Comparison of ENCODE assay signal across 14 cellular contexts in genomic region chr18:36465276-36465675, GRCh38.
A peak's percentile ranks its signal among the peaks of the same experiment; 100 is the strongest.
DNase-seq lines count a peak whose midpoint lies in the region; ATAC-seq and TF ChIP-seq lines count a peak whose summit lies in the region.
"Had no signal": no experiment of that assay in that cellular context is flagged by ENCODE, and none has a peak within 500 bp of the region (broad histone marks: within the 10 kb centered on the region; RNA-seq: fewer than 3 reads in every experiment).

No MANE protein-coding gene starts in this region.

- no peaks in the 10 kb centered on the region for H3K36me3 ChIP-seq in heart left ventricle
- H3K36me3 ChIP-seq in Panc1 (ENCODE audit: control insufficient read depth, insufficient read depth, low read length) = no peaks in the 10 kb centered on the region
- H3K36me3 ChIP-seq in mesendoderm (ENCODE audit: control insufficient read depth, insufficient read depth, low read length) = no peaks in the 10 kb centered on the region
- H3K36me3 ChIP-seq in transverse colon = no peaks in the 10 kb centered on the region
- H3K36me3 ChIP-seq: BLaER1 treated with 17β-estradiol and CSF1 and Interleukin-3, amounts not matched to agents 10 nM and 100 nM had no signal

- H3K27ac ChIP-seq in heart left ventricle (peak overlapping the region in 10 of 12 donors; percentile 61 to 97 (median 84)), 22Rv1 (peak overlapping the region; percentile 68), Panc1 (ENCODE audit: low read length) (peak overlapping the region; percentile 29; the same call in 1 of the 2 replicates), mesendoderm (ENCODE audit: low read depth, low read length) (no peak overlapping the region), transverse colon (no peak overlapping the region)
- H3K27ac ChIP-seq: BLaER1 treated with 17β-estradiol and CSF1 and Interleukin-3, amounts not matched to agents 10 nM and 100 nM had no signal

- no peak for TF ChIP-seq CTCF in heart left ventricle (IDR thresholded peaks at IDR 0.05)
- no peak for TF ChIP-seq CTCF in 22Rv1 (IDR thresholded peaks at IDR 0.05)
- no peak for TF ChIP-seq CTCF in Panc1 (IDR thresholded peaks at IDR 0.05)
- no peak for TF ChIP-seq CTCF in transverse colon (IDR thresholded peaks at IDR 0.05)

- no peaks in the 10 kb centered on the region for H3K79me2 ChIP-seq in mesendoderm (ENCODE audit: control insufficient read depth, insufficient read depth, low read length)

- BruUV-seq in Panc1 (replicated peaks; lab: Mats Ljungman, UMichigan) = no TSS peak

- DNase-seq in heart left ventricle (no peak), Right ventricle myocardium superior (no peak), Panc1 (ENCODE audit: low read depth, low spot score) (no peak), mesendoderm (no peak), COLO668 (lab: John Stamatoyannopoulos, UW; ENCODE audit: unreplicated experiment) (no peak), transverse colon (no peak)
- DNase-seq: Caco-2; CD4-positive, CD25-positive, alpha-beta regulatory T cell; CD8-positive, alpha-beta memory T cell; H7 had no signal

- no peak overlapping the region for H4K8ac ChIP-seq in mesendoderm (ENCODE audit: low read depth, low read length)

- H3K79me1 ChIP-seq in mesendoderm (ENCODE audit: low read length) = no peaks in the 10 kb centered on the region

- H2BK120ac ChIP-seq in mesendoderm (ENCODE audit: low read depth, low read length) = no peak overlapping the region

- in situ Hi-C loops in Panc1 (cut with HindIII; ENCODE audit: low pct_unique_long_range_greater_than_20kb, low sequenced_read_pairs) = no loop called here
- in situ Hi-C loops in transverse colon (cut with MboI; ENCODE audit: low pct_ligation_motif_present in 1 of 4, low pct_unique_long_range_greater_than_20kb in 1 of 4, low sequenced_read_pairs in 3 of 4) = no loop called here

- H3K18ac ChIP-seq in mesendoderm (ENCODE audit: low read length) = no peak overlapping the region

- CTCF ChIA-PET in Panc1 (lab: Charles Lee) = no interaction called here

- no peak overlapping the region for H3K4me2 ChIP-seq in mesendoderm (ENCODE audit: low read length)
- H3K4me2 ChIP-seq: BLaER1 treated with 17β-estradiol and CSF1 and Interleukin-3, amounts not matched to agents 10 nM and 100 nM had no signal

- intact Hi-C loops in heart left ventricle (cut with DNase I) (loop anchor here in 7 of 10 donors (5.0 to 10.0 kb wide), 13 partner anchors 60 to 290 kb away; partner anchors contain the start of genes FHOD3 (in 4 of the 7) and MOCOS (in 1 of the 7)), Right ventricle myocardium superior (cut with DNase I) (loop anchor here (10.0 kb wide), 1 partner anchor 140 kb away; no protein-coding TSS in a partner anchor), Panc1 (cut with micrococcal nuclease; ENCODE audit: unreplicated experiment) (no loop called here), transverse colon (cut with DNase I; ENCODE audit: low total_unique reads) (no loop called here)

- H2BK15ac ChIP-seq in mesendoderm (replicated peaks; ENCODE audit: low read depth) = no peak overlapping the region

- POLR2A ChIA-PET in Panc1 (lab: Charles Lee) = no interaction called here

- no peak overlapping the region for H4K5ac ChIP-seq in mesendoderm (ENCODE audit: low read length)

- H3K9me3 ChIP-seq in heart left ventricle (no peaks in the 10 kb centered on the region), Panc1 (ENCODE audit: control insufficient read depth, insufficient read depth, low read depth, low read length) (no peaks in the 10 kb centered on the region), transverse colon (no peaks in the 10 kb centered on the region)
- H3K9me3 ChIP-seq: BLaER1 treated with 17β-estradiol and CSF1 and Interleukin-3, amounts not matched to agents 10 nM and 100 nM; Caco-2 had no signal

- no peak overlapping the region for H3K4ac ChIP-seq in mesendoderm (ENCODE audit: low read depth, low read length)

- H2AK5ac ChIP-seq in mesendoderm (ENCODE audit: low read length) = peak overlapping the region; percentile 84

- peak overlapping the region; percentile 16 for H3K23ac ChIP-seq in mesendoderm (ENCODE audit: low read length)

- 77 to 89% (median 87%) methylated on average over 5 to 6 of the region's 6 CpGs for WGBS in heart left ventricle, 4 donors
- WGBS in mesendoderm (ENCODE audit: extremely low coverage, insufficient coverage, low lambda C conversion rate) = no CpG with 5 or more reads among the region's 6 CpGs
- 85 to 89% methylated on average over 4 to 6 of the region's 6 CpGs for WGBS in transverse colon (ENCODE audit: low coverage in 1 of 2), 2 donors

- H3K4me1 ChIP-seq in heart left ventricle (peaks cover 0 to 62% (median 32%) of the 10 kb centered on the region in 12 donors), Panc1 (ENCODE audit: control insufficient read depth, insufficient read depth, low read length) (peaks cover 18% of the 10 kb centered on the region), mesendoderm (ENCODE audit: control insufficient read depth, low read depth, low read length) (peaks cover 21% of the 10 kb centered on the region), transverse colon (no peaks in the 10 kb centered on the region)

- H3K27me3 ChIP-seq in heart left ventricle (no peaks in the 10 kb centered on the region), Panc1 (ENCODE audit: control insufficient read depth, insufficient read depth, low read length) (no peaks in the 10 kb centered on the region), mesendoderm (ENCODE audit: insufficient read depth, low read length, poor library complexity) (no peaks in the 10 kb centered on the region), transverse colon (no peaks in the 10 kb centered on the region)
- H3K27me3 ChIP-seq: BLaER1 treated with 17β-estradiol and CSF1 and Interleukin-3, amounts not matched to agents 10 nM and 100 nM had no signal

- ATAC-seq in heart left ventricle (no peak), Right ventricle myocardium superior (ENCODE audit: poor library complexity) (no peak), Panc1 (no peak)
- ATAC-seq: GM23338, HepG2 had no signal

- TF ChIP-seq POLR2A in heart left ventricle (IDR thresholded peaks at IDR 0.05) (no peak), transverse colon (IDR thresholded peaks at IDR 0.05) (no peak)

- H3K4me3 ChIP-seq in heart left ventricle (no peak overlapping the region), Panc1 (ENCODE audit: low read depth in 2 of 2, low read length in 2 of 2) (no peak overlapping the region), mesendoderm (ENCODE audit: low read length) (no peak overlapping the region), transverse colon (no peak overlapping the region)
- H3K4me3 ChIP-seq: BLaER1 treated with 17β-estradiol and CSF1 and Interleukin-3, amounts not matched to agents 10 nM and 100 nM; GM23338 had no signal

- H3K56ac ChIP-seq in mesendoderm (ENCODE audit: low read length) = peak overlapping the region; percentile 64

- H3K9ac ChIP-seq in mesendoderm (ENCODE audit: low read length) = no peak overlapping the region
- H3K9ac ChIP-seq: BLaER1 treated with 17β-estradiol and CSF1 and Interleukin-3, amounts not matched to agents 10 nM and 100 nM had no signal

- no peak for TF ChIP-seq EP300 in transverse colon (IDR thresholded peaks at IDR 0.05; ENCODE audit: low read depth)

- peak overlapping the region; percentile 77 for H2BK5ac ChIP-seq in mesendoderm (ENCODE audit: low read length)

Comparison
In these comparisons a context has a peak if more than half of its experiments do, and no peak if none do; other contexts are left out.
1. H3K27ac ChIP-seq: peak in heart left ventricle (10 of 12), 22Rv1 (single experiment) and Panc1 (single experiment); none in mesendoderm (single experiment) and transverse colon (0 of 4).
2. intact Hi-C loops: an anchor here in heart left ventricle (5.0 to 10.0 kb wide) and Right ventricle myocardium superior (10.0 kb wide); none called in Panc1 and transverse colon.